8 cellular contexts compared by ENCODE assay signal in genomic region chr9:129863059-129863690, GRCh38. TPM values are rescaled to one million over a fixed set of nuclear protein-coding genes. Genes with fewer than 3 reads are reported as not detected.
A peak's percentile ranks its signal among the peaks of the same experiment; 100 is the strongest.
DNase-seq lines count a peak whose midpoint lies in the region; ATAC-seq and TF ChIP-seq lines count a peak whose summit lies in the region.

No MANE protein-coding gene starts in this region.

- peaks cover 40 to 72% (median 63%) of the 10 kb centered on the region in 7 donors for H3K4me1 Mint-ChIP-seq in naive thymus-derived CD4-positive, alpha-beta T cell

- no peak for TF ChIP-seq CTCF in Peyer's patch (IDR thresholded peaks at IDR 0.05)

- peak; percentile 64 for ATAC-seq in naive thymus-derived CD4-positive, alpha-beta T cell
- no peak for ATAC-seq in left lobe of liver
- no peak for ATAC-seq in HG03565 (IDR thresholded peaks at IDR 0.05; ENCODE audit: unreplicated experiment)
- no peak for ATAC-seq in HG03135 (IDR thresholded peaks at IDR 0.05; ENCODE audit: unreplicated experiment)

- peaks cover 0 to 7% (median 3%) of the 10 kb centered on the region in 4 donors for H3K4me1 ChIP-seq in Peyer's patch
- peaks cover 56 to 78% of the 10 kb centered on the region in 2 donors for H3K4me1 ChIP-seq in naive thymus-derived CD4-positive, alpha-beta T cell (ENCODE audit: control insufficient read depth in 2 of 2, insufficient read depth in 2 of 2, low read length in 2 of 2)

- H3K9me3 ChIP-seq in Peyer's patch = no peaks in the 10 kb centered on the region
- H3K9me3 ChIP-seq in naive thymus-derived CD4-positive, alpha-beta T cell (ENCODE audit: control insufficient read depth in 2 of 3, low read length in 3 of 3) = no peaks in the 10 kb centered on the region

- no peaks in the 10 kb centered on the region for H3K27me3 ChIP-seq in Peyer's patch
- H3K27me3 ChIP-seq in naive thymus-derived CD4-positive, alpha-beta T cell (ENCODE audit: control insufficient read depth in 2 of 2, insufficient read depth in 2 of 2, low read length in 2 of 2) = no peaks in the 10 kb centered on the region

- H3K9me3 Mint-ChIP-seq in naive thymus-derived CD4-positive, alpha-beta T cell = peaks cover 0 to 1% (median 0%) of the 10 kb centered on the region in 11 donors

- no peak overlapping the region for H3K4me3 ChIP-seq in Peyer's patch
- H3K4me3 ChIP-seq in naive thymus-derived CD4-positive, alpha-beta T cell (ENCODE audit: low read length) = peak overlapping the region; percentile 30

- intact Hi-C loops in naive thymus-derived CD4-positive, alpha-beta T cell (cut with micrococcal nuclease) = loop anchor here (1.0 to 10.0 kb wide), 4 partner anchors 9 to 238 kb away; partner anchors contain the start of genes C9orf50 (in 1 of the 2), C9orf78 (in 1 of the 2), NTMT1 (in 1 of the 2) and USP20 (in 1 of the 2)

- H3K27ac Mint-ChIP-seq in naive thymus-derived CD4-positive, alpha-beta T cell = peak overlapping the region; percentile 84 to 97 (median 93)

- DNase-seq in COR-L47 (lab: John Stamatoyannopoulos, UW) (peak; percentile 5), Peyer's patch (peak in 2 of 3 donors; percentile 66 to 86), left lobe of liver (ENCODE audit: low spot score) (no peak), AG08396 (ENCODE audit: low spot score) (no peak)
- peak; percentile 72 for DNase-seq in activated effector memory CD4-positive, alpha-beta T cell treated with Interleukin-2 at 50 U/mL for 16 hours
- DNase-seq in naive thymus-derived CD4-positive, alpha-beta T cell = peak in 8 of 9 donors; percentile 45 to 72 (median 53)

- POLR2A ChIA-PET in naive thymus-derived CD4-positive, alpha-beta T cell (lab: Charles Lee) = interaction anchor here (0.7 to 14.7 kb wide), 7 partner anchors 18 to 386 kb away, joined by 3 to 202 read pairs (median 5); partner anchors contain the start of genes C9orf78 and USP20

- peaks cover 0 to 47% (median 0%) of the 10 kb centered on the region in 3 donors for H3K36me3 ChIP-seq in Peyer's patch
- peaks cover 10 to 32% (median 31%) of the 10 kb centered on the region in 3 experiments for H3K36me3 ChIP-seq in naive thymus-derived CD4-positive, alpha-beta T cell (ENCODE audit: control insufficient read depth in 2 of 3, insufficient read depth in 3 of 3, low read length in 3 of 3)

- H3K27ac ChIP-seq in Peyer's patch = peak overlapping the region in 1 of 4 donors; percentile 58
- H3K27ac ChIP-seq in naive thymus-derived CD4-positive, alpha-beta T cell (ENCODE audit: low read depth, low read length) = peak overlapping the region; percentile 60

- no peaks in the 10 kb centered on the region for H3K27me3 Mint-ChIP-seq in naive thymus-derived CD4-positive, alpha-beta T cell

- peaks cover 15 to 47% (median 30%) of the 10 kb centered on the region in 5 donors for H3K36me3 Mint-ChIP-seq in naive thymus-derived CD4-positive, alpha-beta T cell

- TF ChIP-seq POLR2A in Peyer's patch (IDR thresholded peaks at IDR 0.05) = no peak

- peak overlapping the region; percentile 22 to 79 (median 71) for H3K4me3 Mint-ChIP-seq in naive thymus-derived CD4-positive, alpha-beta T cell

- CTCF ChIA-PET in naive thymus-derived CD4-positive, alpha-beta T cell (lab: Charles Lee) = interaction anchor here (0.7 to 1.4 kb wide), 3 partner anchors 22 to 26 kb away, joined by 3 to 6 read pairs (median 4); no protein-coding TSS in a partner anchor

RNA-seq across cellular contexts. Expression of gene USP20, which starts 27.9 kb away (rescaled TPM):
- 10 to 100 TPM; 15.8 to 36.3 (median 22.6) TPM for total RNA-seq in Peyer's patch
- total RNA-seq in naive thymus-derived CD4-positive, alpha-beta T cell = 100 to 1,000 TPM in 3 of 5 experiments, 10 to 100 TPM in 2; 94.9 to 156 (median 118) TPM
- polyA plus RNA-seq in naive thymus-derived CD4-positive, alpha-beta T cell = 10 to 100 TPM; 41.0 to 87.2 TPM
- total RNA-seq in left lobe of liver = 16.7 TPM

RNA-seq across cellular contexts. Expression of gene C9orf78, which starts 28.1 kb away (rescaled TPM):
- 10 to 100 TPM; 30.2 to 42.2 (median 36.2) TPM for total RNA-seq in Peyer's patch
- total RNA-seq in naive thymus-derived CD4-positive, alpha-beta T cell = 100 to 1,000 TPM in 2 of 5 experiments, 10 to 100 TPM in 3; 66.2 to 118 (median 95.8) TPM
- polyA plus RNA-seq in naive thymus-derived CD4-positive, alpha-beta T cell = 100 to 1,000 TPM; 175 to 234 TPM
- total RNA-seq in left lobe of liver = 27.7 TPM

RNA-seq across cellular contexts. Expression of gene TOR1A, which starts 39.2 kb away (rescaled TPM):
- 10 to 100 TPM; 28.9 to 49.6 (median 39.8) TPM for total RNA-seq in Peyer's patch
- 10 to 100 TPM; 13.8 to 52.9 (median 34.7) TPM for total RNA-seq in naive thymus-derived CD4-positive, alpha-beta T cell
- polyA plus RNA-seq in naive thymus-derived CD4-positive, alpha-beta T cell = 10 to 100 TPM; 48.9 to 68.2 TPM
- 17.8 TPM for total RNA-seq in left lobe of liver

Comparison
In these comparisons a context has a peak if more than half of its experiments do, and no peak if none do; other contexts are left out.
1. DNase-seq: peak in COR-L47 (single experiment), Peyer's patch (2 of 3), activated effector memory CD4-positive, alpha-beta T cell treated with Interleukin-2 at 50 U/mL for 16 hours (single experiment) and naive thymus-derived CD4-positive, alpha-beta T cell (8 of 9); none in left lobe of liver (single experiment) and AG08396 (single experiment).